ENCODE assay signal across 20 cellular contexts in the genomic region with DNA sequence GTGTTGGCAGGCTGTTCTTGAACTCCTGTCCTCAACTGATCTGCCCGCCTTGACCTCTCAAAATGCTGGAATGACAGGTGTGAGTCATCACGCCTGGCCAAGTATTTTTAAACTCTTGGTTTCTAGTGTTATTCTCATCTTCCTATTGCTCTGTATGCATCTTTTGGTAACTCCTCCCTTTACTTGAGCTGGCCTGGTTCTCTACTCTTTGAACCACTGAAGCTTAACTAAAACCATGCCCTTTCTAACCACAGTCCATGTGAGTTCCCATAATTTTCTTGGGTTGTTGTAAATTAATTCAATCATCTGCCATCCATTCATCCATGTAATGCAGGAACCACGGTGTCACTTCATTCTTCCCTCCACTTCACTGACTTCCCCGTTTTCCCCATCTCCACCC.
"Had no signal": no experiment of that assay in that cellular context is flagged by ENCODE, and none has a peak within 500 bp of the region (broad histone marks: within the 10 kb centered on the region; RNA-seq: fewer than 3 reads in every experiment).

No MANE protein-coding gene starts in this region.

- H3K4me2 ChIP-seq: KMS-11, PC-9, SK-N-SH had no signal

- ATAC-seq: K562 had no signal

- H3K9ac ChIP-seq: KMS-11, SK-N-SH had no signal

- H3K4me1 Mint-ChIP-seq: IgD-negative memory B cell had no signal

- H3K36me3 ChIP-seq: Peyer's patch had no signal

- H3K36me3 Mint-ChIP-seq: IgD-negative memory B cell had no signal

- H3K9me3 ChIP-seq: Peyer's patch had no signal

- H2AFZ ChIP-seq: PC-9 had no signal

- H3K4me1 ChIP-seq: Peyer's patch had no signal

- H3K4me3 ChIP-seq: K562, PC-9, Peyer's patch had no signal

- H3K27ac ChIP-seq: HL-60, KMS-11, PC-9, Peyer's patch, RWPE1 had no signal

- H3K27me3 ChIP-seq: Peyer's patch had no signal

- H3K27me3 Mint-ChIP-seq: IgD-negative memory B cell had no signal

- H3K27ac Mint-ChIP-seq: IgD-negative memory B cell had no signal

- DNase-seq: Kasumi-1, MM.1S, NCI-H1436, NCI-H187, NCI-H2171 treated with DMSO at 0.1 percent for 48 hours, NCI-H345, NCI-H446 treated with DMSO at 0.1 percent for 48 hours, NCI-H510A treated with DMSO at 0.1 percent for 48 hours, NCI-H526, NCI-H82, OCI-M1, PC-9, Peyer's patch, SHP77, SK-N-SH had no signal
